In the genomic region with DNA sequence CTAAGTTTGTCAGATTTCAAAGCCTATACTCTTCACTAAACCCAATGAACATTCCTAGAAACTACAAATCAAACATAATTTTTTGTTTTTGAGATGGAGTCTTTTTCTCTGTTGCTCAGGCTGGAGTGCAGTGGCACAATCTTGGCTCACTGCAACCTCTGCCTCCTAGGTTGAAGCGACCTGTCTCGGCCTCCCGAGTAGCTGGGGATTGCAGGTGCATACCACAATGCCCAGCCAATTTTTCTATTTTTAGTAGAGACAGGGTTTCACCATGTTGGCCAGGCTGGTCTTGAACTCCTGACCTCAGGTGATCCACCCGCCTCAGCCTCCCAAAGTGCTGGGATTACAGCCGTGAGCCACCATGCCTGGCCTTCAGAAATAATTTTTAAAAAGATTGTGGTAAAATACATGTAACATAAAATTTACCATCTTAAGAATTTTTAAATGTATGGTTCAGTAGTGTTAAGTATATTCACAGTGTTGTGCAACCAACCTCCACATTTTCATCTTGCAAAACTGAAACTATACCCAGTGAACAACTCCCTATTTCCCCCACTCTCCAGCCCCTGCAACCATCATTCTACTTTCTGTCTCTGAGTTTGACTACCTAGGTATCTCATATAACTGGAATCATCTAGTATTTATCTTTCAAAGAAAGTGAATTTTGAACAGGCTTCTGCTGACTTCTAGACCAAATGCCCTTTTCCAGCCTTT, we compare ENCODE assay signal across 23 cellular contexts. TPM values are rescaled to one million over a fixed set of nuclear protein-coding genes. Genes with fewer than 3 reads are reported as not detected.
DNase-seq lines count a peak whose midpoint lies in the region; ATAC-seq and TF ChIP-seq lines count a peak whose summit lies in the region.
"Had no signal": no experiment of that assay in that cellular context is flagged by ENCODE, and none has a peak within 500 bp of the region (broad histone marks: within the 10 kb centered on the region; RNA-seq: fewer than 3 reads in every experiment).

No MANE protein-coding gene starts in this region.

- 97% methylated on average over 5 of the region's 5 CpGs for WGBS in smooth muscle cell (ENCODE audit: low lambda C conversion rate)

- H3K4me1 ChIP-seq in colonic mucosa = no peaks in the 10 kb centered on the region
- no peaks in the 10 kb centered on the region for H3K4me1 ChIP-seq in smooth muscle cell (ENCODE audit: low read depth)
- H3K4me1 ChIP-seq: BLaER1, Peyer's patch had no signal

- no peak overlapping the region for H2AFZ ChIP-seq in smooth muscle cell (ENCODE audit: low read depth)

- no peak for TF ChIP-seq CTCF in colonic mucosa (IDR thresholded peaks at IDR 0.05)
- no peak for TF ChIP-seq CTCF in smooth muscle cell (IDR thresholded peaks at IDR 0.05; ENCODE audit: borderline replicate concordance, insufficient read depth, poor library complexity, severe bottlenecking)

- H3K79me2 ChIP-seq in smooth muscle cell (ENCODE audit: low read depth) = no peaks in the 10 kb centered on the region

- H3K27ac Mint-ChIP-seq in stimulated activated naive CD8-positive, alpha-beta T cell treated with anti-CD3 and anti-CD28 coated beads, Interleukin-15, Interleukin-2, amounts not matched to agents 100 ng/mL and 50 ng/mL, for 24 hours = peak overlapping the region; percentile 89
- peak overlapping the region; percentile 72 for H3K27ac Mint-ChIP-seq in activated naive CD8-positive, alpha-beta T cell

- intact Hi-C loops in colonic mucosa (cut with DNase I) = no loop called here

- no peak overlapping the region for H3K4me3 Mint-ChIP-seq in stimulated activated naive CD8-positive, alpha-beta T cell treated with anti-CD3 and anti-CD28 coated beads, Interleukin-15, Interleukin-2, amounts not matched to agents 100 ng/mL and 50 ng/mL, for 24 hours
- H3K4me3 Mint-ChIP-seq in activated naive CD8-positive, alpha-beta T cell = no peak overlapping the region
- H3K4me3 Mint-ChIP-seq: endodermal cell, neural crest cell had no signal

- H3K27ac ChIP-seq in colonic mucosa = no peak overlapping the region
- H3K27ac ChIP-seq in smooth muscle cell (ENCODE audit: low read depth) = no peak overlapping the region
- H3K27ac ChIP-seq: BLaER1, Peyer's patch had no signal

- peaks cover 23% of the 10 kb centered on the region for H3F3A ChIP-seq in smooth muscle cell (ENCODE audit: low read depth)

- H3K9ac ChIP-seq in colonic mucosa (ENCODE audit: low read depth in 2 of 2, low read length in 2 of 2) (no peak overlapping the region), smooth muscle cell (ENCODE audit: low read depth) (no peak overlapping the region)
- H3K9ac ChIP-seq: BLaER1 had no signal

- no peak for ATAC-seq in stimulated activated naive CD8-positive, alpha-beta T cell treated with anti-CD3 and anti-CD28 coated beads, Interleukin-15, Interleukin-2, amounts not matched to agents 100 U/mL and 50 U/mL, for 24 hours
- ATAC-seq: HepG2 had no signal

- H4K20me1 ChIP-seq in smooth muscle cell (ENCODE audit: low read depth) = peaks cover 12% of the 10 kb centered on the region

- H3K27me3 ChIP-seq in colonic mucosa (no peaks in the 10 kb centered on the region), smooth muscle cell (ENCODE audit: low read depth) (no peaks in the 10 kb centered on the region)
- H3K27me3 ChIP-seq: BLaER1, Peyer's patch had no signal

- no peaks in the 10 kb centered on the region for H3K27me3 Mint-ChIP-seq in stimulated activated naive CD8-positive, alpha-beta T cell treated with anti-CD3 and anti-CD28 coated beads, Interleukin-15, Interleukin-2, amounts not matched to agents 100 ng/mL and 50 ng/mL, for 24 hours
- H3K27me3 Mint-ChIP-seq in activated naive CD8-positive, alpha-beta T cell = no peaks in the 10 kb centered on the region

- peaks cover 65% of the 10 kb centered on the region for H3K36me3 Mint-ChIP-seq in stimulated activated naive CD8-positive, alpha-beta T cell treated with anti-CD3 and anti-CD28 coated beads, Interleukin-15, Interleukin-2, amounts not matched to agents 100 ng/mL and 50 ng/mL, for 24 hours (ENCODE audit: low read depth)
- peaks cover 5% of the 10 kb centered on the region for H3K36me3 Mint-ChIP-seq in activated naive CD8-positive, alpha-beta T cell

- H3K36me3 ChIP-seq in colonic mucosa = peaks cover 29% of the 10 kb centered on the region
- no peaks in the 10 kb centered on the region for H3K36me3 ChIP-seq in smooth muscle cell (ENCODE audit: low read depth)

- H3K9me3 Mint-ChIP-seq in stimulated activated naive CD8-positive, alpha-beta T cell treated with anti-CD3 and anti-CD28 coated beads, Interleukin-15, Interleukin-2, amounts not matched to agents 100 ng/mL and 50 ng/mL, for 24 hours = no peaks in the 10 kb centered on the region
- no peaks in the 10 kb centered on the region for H3K9me3 Mint-ChIP-seq in activated naive CD8-positive, alpha-beta T cell (ENCODE audit: low read depth)
- H3K9me3 Mint-ChIP-seq: endodermal cell, neural crest cell had no signal

- H3K4me1 Mint-ChIP-seq in stimulated activated naive CD8-positive, alpha-beta T cell treated with anti-CD3 and anti-CD28 coated beads, Interleukin-15, Interleukin-2, amounts not matched to agents 100 ng/mL and 50 ng/mL, for 24 hours (ENCODE audit: low read depth) = peaks cover 57% of the 10 kb centered on the region
- H3K4me1 Mint-ChIP-seq in activated naive CD8-positive, alpha-beta T cell (ENCODE audit: low read depth) = peaks cover 33% of the 10 kb centered on the region
- H3K4me1 Mint-ChIP-seq: endodermal cell had no signal

- no peaks in the 10 kb centered on the region for H3K9me3 ChIP-seq in colonic mucosa
- H3K9me3 ChIP-seq in smooth muscle cell (replicated peaks; ENCODE audit: low read depth) = no peaks in the 10 kb centered on the region
- H3K9me3 ChIP-seq: BLaER1, Peyer's patch had no signal

- H3K4me2 ChIP-seq in smooth muscle cell = no peak overlapping the region
- H3K4me2 ChIP-seq: BLaER1 had no signal

- H3K4me3 ChIP-seq in colonic mucosa (no peak overlapping the region), smooth muscle cell (no peak overlapping the region)
- H3K4me3 ChIP-seq: BLaER1, Peyer's patch had no signal

- peak; percentile 27 for DNase-seq in SKM-1 treated with dmso at 0.1 percent for 144 hours (lab: John Stamatoyannopoulos, UW; ENCODE audit: unreplicated experiment)
- no peak for DNase-seq in SKM-1 (lab: John Stamatoyannopoulos, UW; ENCODE audit: unreplicated experiment)
- no peak for DNase-seq in stimulated activated naive CD8-positive, alpha-beta T cell treated with anti-CD3 and anti-CD28 coated beads, Interleukin-15, Interleukin-2, amounts not matched to agents 100 U/mL and 50 U/mL, for 24 hours
- DNase-seq in colonic mucosa = no peak
- DNase-seq in NCI-H2029 treated with DMSO at 0.1 percent for 48 hours (lab: John Stamatoyannopoulos, UW) = no peak
- DNase-seq in smooth muscle cell (lab: John Stamatoyannopoulos, UW; ENCODE audit: unreplicated experiment) = no peak
- DNase-seq: activated CD4-positive, alpha-beta T cell treated with anti-CD3 and anti-CD28 coated beads for 48 hours; activated effector memory CD4-positive, alpha-beta T cell treated with Interleukin-2 at 50 U/mL for 16 hours; endodermal cell; HCEC 1CT; NCI-H1694; NCI-H2227 treated with DMSO at 0.1 percent for 48 hours; Peyer's patch; stimulated activated CD4-positive, alpha-beta T cell treated with anti-CD3 and anti-CD28 coated beads, Interleukin-2, amount 100 ng/mL, for 48 hours had no signal

RNA-seq across cellular contexts. Expression of a gene that starts 2.7 kb away (rescaled TPM):
- total RNA-seq in colonic mucosa (not detected), smooth muscle cell (not detected in 2 replicates)
- polyA plus RNA-seq in smooth muscle cell = not detected in 2 replicates
- total RNA-seq: endodermal cell, fibroblast of lung, HepG2, neural crest cell, Peyer's patch, posterior vena cava, skeletal muscle tissue, ureter had no signal
- polyA plus RNA-seq: fibroblast of lung, HepG2 had no signal

RNA-seq across cellular contexts. Expression of a gene that starts 11.9 kb away (rescaled TPM):
- 100 to 1,000 TPM in 1 of 2 donors, 10 to 100 TPM in 1; 84.8 to 102 TPM for total RNA-seq in colonic mucosa
- total RNA-seq in smooth muscle cell = 104 and 108 TPM in 2 replicates
- polyA plus RNA-seq in smooth muscle cell = 130 and 143 TPM in 2 replicates

RNA-seq across cellular contexts. Expression of a gene that starts 16.9 kb away (rescaled TPM):
- total RNA-seq in colonic mucosa = 100 to 1,000 TPM; 502 to 757 TPM
- total RNA-seq in smooth muscle cell = 436 and 458 TPM in 2 replicates
- polyA plus RNA-seq in smooth muscle cell = 384 and 386 TPM in 2 replicates

RNA-seq across cellular contexts. Expression of a gene that starts 54.0 kb away (rescaled TPM):
- total RNA-seq in colonic mucosa (under 1 TPM; 0.10 to 0.11 TPM), smooth muscle cell (0.90 TPM in 1 of 2 replicates, not detected in the other)
- 0.15 TPM in 1 of 2 replicates, not detected in the other for polyA plus RNA-seq in smooth muscle cell
- total RNA-seq: HepG2 had no signal
- polyA plus RNA-seq: HepG2 had no signal
